In the genomic region with DNA sequence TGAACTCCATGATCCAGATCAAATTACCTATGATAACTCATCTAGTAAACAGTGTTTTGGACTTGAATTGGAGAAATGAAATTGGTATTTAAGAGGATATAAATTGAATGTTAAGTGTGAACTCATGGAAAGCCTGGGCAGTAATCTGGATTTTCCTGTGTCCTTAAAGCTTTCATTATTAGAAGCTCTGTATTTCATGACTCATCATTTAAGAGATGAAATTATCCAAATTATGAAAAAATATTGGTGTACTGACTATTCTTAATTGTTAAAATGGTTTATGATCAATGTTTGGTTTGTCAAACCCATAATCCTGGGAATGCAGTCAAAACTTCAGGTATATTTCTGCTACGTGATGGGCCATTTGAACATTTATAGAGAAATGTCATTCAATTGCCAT, we compare ENCODE assay signal across 20 cellular contexts.
DNase-seq lines count a peak whose midpoint lies in the region; ATAC-seq, FAIRE-seq and TF ChIP-seq lines count a peak whose summit lies in the region.
"Had no signal": no experiment of that assay in that cellular context is flagged by ENCODE, and none has a peak within 500 bp of the region (broad histone marks: within the 10 kb centered on the region; RNA-seq: fewer than 3 reads in every experiment).

No MANE protein-coding gene starts in this region.

- H3K18ac ChIP-seq in IMR-90 (ENCODE audit: low read depth, low read length) = no peak overlapping the region

- no peaks in the 10 kb centered on the region for H3K9me1 ChIP-seq in IMR-90 (ENCODE audit: insufficient read depth, low read length)

- no peak overlapping the region for H3K27ac ChIP-seq in HepG2 (ENCODE audit: extremely low read length, insufficient read depth, low read length)
- no peak overlapping the region for H3K27ac ChIP-seq in right lobe of liver
- no peak overlapping the region for H3K27ac ChIP-seq in IMR-90 (ENCODE audit: insufficient read depth, low read length)
- H3K27ac ChIP-seq: BLaER1 treated with 17β-estradiol and CSF1 and Interleukin-3, amounts not matched to agents 10 nM and 100 nM; C4-2B had no signal

- in situ Hi-C loops in HepG2 (cut with HindIII; ENCODE audit: extremely low pct_ligation_motif_present, low pct_unique_long_range_greater_than_20kb) (no loop called here), IMR-90 (cut with MboI; ENCODE audit: low sequenced_read_pairs) (no loop called here)

- H3K27me3 ChIP-seq in HepG2 (ENCODE audit: control insufficient read depth in 1 of 2, insufficient read depth in 2 of 2, low read length in 2 of 2) (no peaks in the 10 kb centered on the region), right lobe of liver (no peaks in the 10 kb centered on the region), IMR-90 (ENCODE audit: control insufficient read depth, insufficient read depth, low read length) (no peaks in the 10 kb centered on the region)
- H3K27me3 ChIP-seq: BLaER1 treated with 17β-estradiol and CSF1 and Interleukin-3, amounts not matched to agents 10 nM and 100 nM had no signal

- CTCF ChIA-PET in HepG2 (lab: Yijun Ruan, JAX; ENCODE audit: low intra/inter-chr PET ratio, low total read pairs) = no interaction called here
- CTCF ChIA-PET in IMR-90 (lab: Yijun Ruan, JAX) = interaction anchor here (0.7 kb wide), 1 partner anchor 35 kb away, joined by 3 read pairs; no protein-coding TSS in a partner anchor

- TF ChIP-seq EP300 in HepG2 (IDR thresholded peaks at IDR 0.05; ENCODE audit: low read depth in 2 of 2, low read length in 2 of 2) = no peak
- TF ChIP-seq EP300 in HepG2 (CRISPR knock-in tag; IDR thresholded peaks at IDR 0.05; ENCODE audit: borderline replicate concordance) = no peak

- H4K20me1 ChIP-seq in HepG2 (ENCODE audit: insufficient read depth, low read length) = no peaks in the 10 kb centered on the region
- H4K20me1 ChIP-seq in IMR-90 (ENCODE audit: insufficient read depth, low read length) = no peaks in the 10 kb centered on the region
- H4K20me1 ChIP-seq: BLaER1 treated with 17β-estradiol and CSF1 and Interleukin-3, amounts not matched to agents 10 nM and 100 nM had no signal

- H4K8ac ChIP-seq in IMR-90 (ENCODE audit: low read depth in 2 of 2, low read length in 2 of 2) = no peak overlapping the region

- H3K9me3 ChIP-seq in HepG2 (ENCODE audit: low read length) (peaks cover 17% of the 10 kb centered on the region; the same call in 1 of the 2 replicates), right lobe of liver (no peaks in the 10 kb centered on the region), IMR-90 (ENCODE audit: control insufficient read depth, insufficient read depth, low read length) (peaks cover 5% of the 10 kb centered on the region)
- H3K9me3 ChIP-seq: BLaER1 treated with 17β-estradiol and CSF1 and Interleukin-3, amounts not matched to agents 10 nM and 100 nM; Caco-2 had no signal

- H4K5ac ChIP-seq in IMR-90 (ENCODE audit: low read depth, low read length) = no peak overlapping the region

- POLR2A ChIA-PET in HepG2 (lab: Yijun Ruan, JAX) (no interaction called here), IMR-90 (lab: Charles Lee; ENCODE audit: unreplicated experiment) (no interaction called here)

- no peak overlapping the region for H3K4ac ChIP-seq in IMR-90 (ENCODE audit: low read depth, low read length)

- H3K4me1 ChIP-seq in HepG2 (ENCODE audit: insufficient read depth, low read length) = no peaks in the 10 kb centered on the region
- no peaks in the 10 kb centered on the region for H3K4me1 ChIP-seq in right lobe of liver
- no peaks in the 10 kb centered on the region for H3K4me1 ChIP-seq in IMR-90 (ENCODE audit: control insufficient read depth, insufficient read depth, low read length)
- H3K4me1 ChIP-seq: BLaER1 treated with 17β-estradiol and CSF1 and Interleukin-3, amounts not matched to agents 10 nM and 100 nM; Caco-2 had no signal

- FAIRE-seq in HepG2 (lab: Jason Lieb, UNC) = no peak
- FAIRE-seq: A204.1, D721Med, G401.6, GM12891 had no signal

- H4K91ac ChIP-seq in IMR-90 (ENCODE audit: insufficient read depth, low read depth, low read length) = no peak overlapping the region

- no peak overlapping the region for H3K23ac ChIP-seq in IMR-90 (ENCODE audit: low read depth, low read length)

- H2AFZ ChIP-seq in HepG2 (ENCODE audit: low read length) (no peak overlapping the region), IMR-90 (replicated peaks; ENCODE audit: low read length, poor library complexity) (no peak overlapping the region)

- no peaks in the 10 kb centered on the region for H3K36me3 ChIP-seq in HepG2 (replicated peaks in 1 of 2; ENCODE audit: control insufficient read depth in 1 of 2, insufficient read depth in 2 of 2, low read length in 2 of 2)
- no peaks in the 10 kb centered on the region for H3K36me3 ChIP-seq in right lobe of liver
- no peaks in the 10 kb centered on the region for H3K36me3 ChIP-seq in IMR-90 (ENCODE audit: control insufficient read depth, insufficient read depth, low read length)
- H3K36me3 ChIP-seq: BLaER1 treated with 17β-estradiol and CSF1 and Interleukin-3, amounts not matched to agents 10 nM and 100 nM had no signal

- H3K9ac ChIP-seq in HepG2 (ENCODE audit: insufficient read depth, low read depth, low read length) (no peak overlapping the region), IMR-90 (ENCODE audit: low read depth, low read length) (no peak overlapping the region)
- H3K9ac ChIP-seq: BLaER1 treated with 17β-estradiol and CSF1 and Interleukin-3, amounts not matched to agents 10 nM and 100 nM had no signal

- no peak overlapping the region for H2BK15ac ChIP-seq in IMR-90 (ENCODE audit: low read depth, low read length)

- TF ChIP-seq RAD21 in HepG2 (CRISPR knock-in tag; IDR thresholded peaks at IDR 0.05) (no peak), IMR-90 (IDR thresholded peaks at IDR 0.05; ENCODE audit: low read length) (no peak)

- no peak overlapping the region for H2BK20ac ChIP-seq in IMR-90 (ENCODE audit: low read depth, low read length)

- dilution Hi-C loops in IMR-90 (cut with HindIII; ENCODE audit: low sequenced_read_pairs, unreplicated experiment) = no loop called here

- intact Hi-C loops in HepG2 (cut with micrococcal nuclease; ENCODE audit: unreplicated experiment) (no loop called here), right lobe of liver (cut with DNase I) (no loop called here), IMR-90 (cut with micrococcal nuclease) (no loop called here)

- no peak overlapping the region for H3K4me3 ChIP-seq in HepG2 (replicated peaks in 1 of 3; ENCODE audit: insufficient read depth in 1 of 3, low read depth in 2 of 3, low read length in 3 of 3)
- no peak overlapping the region for H3K4me3 ChIP-seq in right lobe of liver
- H3K4me3 ChIP-seq in IMR-90 (ENCODE audit: insufficient read depth, low read depth, low read length) = no peak overlapping the region
- H3K4me3 ChIP-seq: BLaER1 treated with 17β-estradiol and CSF1 and Interleukin-3, amounts not matched to agents 10 nM and 100 nM had no signal

- WGBS in HepG2 (ENCODE audit: low lambda C conversion rate) = 0% methylated on average over 1 of the region's 1 CpG
- WGBS in right lobe of liver (ENCODE audit: insufficient coverage, low coverage, low lambda C conversion rate, missing lambda C conversion rate) = no CpG with 5 or more reads among the region's 1 CpG
- WGBS in IMR-90 (ENCODE audit: extremely low coverage in 2 of 2, insufficient read length in 1 of 2), 2 experiments = no CpG with 5 or more reads among the region's 1 CpG

- no peaks in the 10 kb centered on the region for H3K79me2 ChIP-seq in HepG2 (ENCODE audit: insufficient read depth, low read length)

- no peak overlapping the region for H2AK5ac ChIP-seq in IMR-90 (ENCODE audit: low read depth, low read length)

- no peak overlapping the region for H3K56ac ChIP-seq in IMR-90 (ENCODE audit: extremely low read depth, insufficient read depth, low read length)

- ATAC-seq in HepG2 (no peak), right lobe of liver (no peak), IMR-90 (ENCODE audit: low read depth) (no peak), GM21423 (IDR thresholded peaks at IDR 0.05; ENCODE audit: unreplicated experiment) (no peak)
- ATAC-seq: CD8-positive, alpha-beta T cell had no signal

- H3K79me1 ChIP-seq in IMR-90 (ENCODE audit: low read depth in 1 of 2, low read length in 2 of 2) = no peaks in the 10 kb centered on the region

- TF ChIP-seq POLR2A in HepG2 (IDR thresholded peaks at IDR 0.05; ENCODE audit: insufficient read depth in 1 of 2, low read depth in 2 of 2, low read length in 2 of 2) (no peak), right lobe of liver (IDR thresholded peaks at IDR 0.05) (no peak), IMR-90 (IDR thresholded peaks at IDR 0.05; ENCODE audit: low read depth, low read length) (no peak)

- BruUV-seq in HepG2 (replicated peaks; lab: Mats Ljungman, UMichigan) (no TSS peak), IMR-90 (replicated peaks; lab: Mats Ljungman, UMichigan) (no TSS peak)

- TF ChIP-seq CTCF in HepG2 (CRISPR knock-in tag; IDR thresholded peaks at IDR 0.05) (no peak), right lobe of liver (IDR thresholded peaks at IDR 0.05) (no peak), IMR-90 (conservative IDR thresholded peaks at IDR 0.05; ENCODE audit: low read depth, low read length) (no peak)

- no peak overlapping the region for H2BK5ac ChIP-seq in IMR-90 (ENCODE audit: low read depth, low read length, poor library complexity, severe bottlenecking)

- no peak overlapping the region for H2AK9ac ChIP-seq in IMR-90 (replicated peaks; ENCODE audit: low read depth, low read length, poor library complexity)

- H2BK120ac ChIP-seq in IMR-90 (ENCODE audit: low read depth, low read length) = no peak overlapping the region

- H3K14ac ChIP-seq in IMR-90 (replicated peaks; ENCODE audit: low read depth, low read length) = no peak overlapping the region

- DNase-seq in DMS79 treated with DMSO at 0.1 percent for 48 hours (lab: John Stamatoyannopoulos, UW) = peak; percentile 6
- DNase-seq in DMS79 (lab: John Stamatoyannopoulos, UW) = no peak
- no peak for DNase-seq in HepG2 (ENCODE audit: low spot score)
- DNase-seq in right lobe of liver = no peak
- DNase-seq in IMR-90 = no peak
- no peak for DNase-seq in activated CD4-positive, alpha-beta T cell treated with anti-CD3 and anti-CD28 coated beads for 1 hour
- DNase-seq: 8988T; AML-193; Caco-2; Calu3; CD4-positive, alpha-beta T cell; CD8-positive, alpha-beta T cell; GF-D8 had no signal

- H3K4me2 ChIP-seq in HepG2 (ENCODE audit: low read depth, low read length) (no peak overlapping the region), IMR-90 (ENCODE audit: low read depth, low read length) (no peak overlapping the region)
- H3K4me2 ChIP-seq: BLaER1 treated with 17β-estradiol and CSF1 and Interleukin-3, amounts not matched to agents 10 nM and 100 nM had no signal

TF ChIP-seq in IMR-90, 13 proteins besides CTCF, POLR2A, EP300 and RAD21:
- TF ChIP-seq MXI1 (IDR thresholded peaks at IDR 0.05; ENCODE audit: borderline replicate concordance, low read depth, low read length) (no peak), MAFK (IDR thresholded peaks at IDR 0.05; ENCODE audit: low read depth, low read length) (peak; percentile 36), CHD1 (IDR thresholded peaks at IDR 0.05; ENCODE audit: low read depth, low read length) (no peak), NFE2L2 (IDR thresholded peaks at IDR 0.05; ENCODE audit: low read depth, low read length) (no peak; the same call in 1 of the 2 replicates)
